Comparison of ENCODE assay signal across 8 cellular contexts in the genomic region with DNA sequence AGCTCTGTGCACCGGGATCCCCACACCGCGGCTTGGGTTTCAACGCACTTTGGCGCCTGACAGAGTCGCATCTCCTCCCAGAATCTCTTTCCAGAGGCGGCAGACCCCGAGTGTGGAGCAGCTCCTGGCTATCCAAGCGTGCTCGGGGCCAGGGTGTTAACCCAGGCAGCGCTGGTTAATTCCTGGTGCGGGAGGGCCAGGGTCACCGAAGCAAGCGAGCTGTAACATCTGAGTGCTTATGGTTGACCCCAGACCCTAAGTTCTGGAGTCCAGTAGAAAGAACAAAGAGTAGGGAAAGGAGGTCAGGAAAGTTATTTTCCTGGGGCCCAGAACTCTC. TPM values are rescaled to one million over a fixed set of nuclear protein-coding genes. Genes with fewer than 3 reads are reported as not detected.
DNase-seq lines count a peak whose midpoint lies in the region; ATAC-seq and TF ChIP-seq lines count a peak whose summit lies in the region.

No MANE protein-coding gene starts in this region.

- intact Hi-C loops in activated CD8-positive, alpha-beta T cell treated with anti-CD3 and anti-CD28 coated beads for 36 hours (cut with micrococcal nuclease): loop anchor here (10.0 kb wide), 1 partner anchor 804 kb away; no protein-coding TSS in a partner anchor
- intact Hi-C loops in tibial artery (cut with DNase I; ENCODE audit: low total_unique reads): loop anchor here (2.0 to 10.0 kb wide), 2 partner anchors 376 to 502 kb away; no protein-coding TSS in a partner anchor

- DNase-seq in activated CD8-positive, alpha-beta T cell treated with anti-CD3 and anti-CD28 coated beads for 36 hours: no peak
- DNase-seq in activated CD8-positive, alpha-beta T cell treated with anti-CD3 and anti-CD28 coated beads, Interleukin-2, amount 10 ng/mL, durations not matched to agents 7 days and 5 days: no peak
- DNase-seq in coronary artery (ENCODE audit: low spot score) (no peak), tibial artery (no peak)

- no peaks in the 10 kb centered on the region for H3K36me3 ChIP-seq in muscle layer of colon (ENCODE audit: insufficient read depth, low read length)
- H3K36me3 ChIP-seq in tibial artery: no peaks in the 10 kb centered on the region

- H3K9me3 ChIP-seq in muscle layer of colon (ENCODE audit: low read length) (no peaks in the 10 kb centered on the region), tibial artery (no peaks in the 10 kb centered on the region)

- H3K27me3 ChIP-seq in muscle layer of colon (ENCODE audit: control insufficient read depth in 1 of 2, insufficient read depth in 2 of 2, low read length in 2 of 2): peaks cover 8 to 47% of the 10 kb centered on the region in 2 donors
- no peaks in the 10 kb centered on the region for H3K27me3 ChIP-seq in tibial artery

- H3K9me3 Mint-ChIP-seq in activated CD8-positive, alpha-beta T cell treated with anti-CD3 and anti-CD28 coated beads for 36 hours: no peaks in the 10 kb centered on the region
- no peaks in the 10 kb centered on the region for H3K9me3 Mint-ChIP-seq in activated CD8-positive, alpha-beta T cell treated with anti-CD3 and anti-CD28 coated beads, Interleukin-2, amount 10 ng/mL, durations not matched to agents 7 days and 5 days (ENCODE audit: insufficient read depth)

- H3K27me3 Mint-ChIP-seq in activated CD8-positive, alpha-beta T cell treated with anti-CD3 and anti-CD28 coated beads for 36 hours: peaks cover 90% of the 10 kb centered on the region
- peaks cover 96% of the 10 kb centered on the region for H3K27me3 Mint-ChIP-seq in activated CD8-positive, alpha-beta T cell treated with anti-CD3 and anti-CD28 coated beads, Interleukin-2, amount 10 ng/mL, durations not matched to agents 7 days and 5 days (ENCODE audit: low read depth)

- H3K9ac ChIP-seq in muscle layer of colon (ENCODE audit: low read length): peak overlapping the region; percentile 0

- H3K27ac Mint-ChIP-seq in activated CD8-positive, alpha-beta T cell treated with anti-CD3 and anti-CD28 coated beads for 36 hours: no peak overlapping the region
- no peak overlapping the region for H3K27ac Mint-ChIP-seq in activated CD8-positive, alpha-beta T cell treated with anti-CD3 and anti-CD28 coated beads, Interleukin-2, amount 10 ng/mL, durations not matched to agents 7 days and 5 days

- H3K4me3 ChIP-seq in coronary artery: peak overlapping the region; percentile 80
- peak overlapping the region in 1 of 2 donors; percentile 54 for H3K4me3 ChIP-seq in muscle layer of colon (ENCODE audit: low read depth in 1 of 2, low read length in 2 of 2)
- peak overlapping the region; percentile 82 to 95 for H3K4me3 ChIP-seq in tibial artery

- no peaks in the 10 kb centered on the region for H3K36me3 Mint-ChIP-seq in activated CD8-positive, alpha-beta T cell treated with anti-CD3 and anti-CD28 coated beads for 36 hours (ENCODE audit: low read depth)
- no peaks in the 10 kb centered on the region for H3K36me3 Mint-ChIP-seq in activated CD8-positive, alpha-beta T cell treated with anti-CD3 and anti-CD28 coated beads, Interleukin-2, amount 10 ng/mL, durations not matched to agents 7 days and 5 days (ENCODE audit: low read depth)

- CTCF ChIA-PET in activated CD8-positive, alpha-beta T cell treated with anti-CD3 and anti-CD28 coated beads for 36 hours (lab: Charles Lee): interaction anchor here (1.2 to 5.9 kb wide), 4 partner anchors 10 to 838 kb away, joined by 3 to 56 read pairs (median 8); no protein-coding TSS in a partner anchor
- CTCF ChIA-PET in activated CD8-positive, alpha-beta T cell treated with anti-CD3 and anti-CD28 coated beads, Interleukin-2, amount 10 ng/mL, durations not matched to agents 7 days and 5 days (lab: Charles Lee): interaction anchor here (2.5 to 4.3 kb wide), 2 partner anchors 9 to 12 kb away, joined by 13 to 18 read pairs; no protein-coding TSS in a partner anchor

- H3K4me1 ChIP-seq in muscle layer of colon (ENCODE audit: insufficient read depth, low read length) (peaks cover 21% of the 10 kb centered on the region), tibial artery (peaks cover 0 to 42% (median 30%) of the 10 kb centered on the region in 4 donors)

- peaks cover 42% of the 10 kb centered on the region for H3K4me1 Mint-ChIP-seq in activated CD8-positive, alpha-beta T cell treated with anti-CD3 and anti-CD28 coated beads for 36 hours (ENCODE audit: low read depth)
- peaks cover 53% of the 10 kb centered on the region for H3K4me1 Mint-ChIP-seq in activated CD8-positive, alpha-beta T cell treated with anti-CD3 and anti-CD28 coated beads, Interleukin-2, amount 10 ng/mL, durations not matched to agents 7 days and 5 days (ENCODE audit: low read depth)

- H3K27ac ChIP-seq in coronary artery: peak overlapping the region; percentile 89 to 93
- peak overlapping the region; percentile 50 for H3K27ac ChIP-seq in muscle layer of colon (ENCODE audit: low read depth, low read length)
- peak overlapping the region; percentile 93 to 96 for H3K27ac ChIP-seq in tibial artery

- POLR2A ChIA-PET in activated CD8-positive, alpha-beta T cell treated with anti-CD3 and anti-CD28 coated beads for 36 hours (lab: Charles Lee): interaction anchor here (2.3 kb wide), 1 partner anchor 11 kb away, joined by 10 read pairs; no protein-coding TSS in a partner anchor
- POLR2A ChIA-PET in activated CD8-positive, alpha-beta T cell treated with anti-CD3 and anti-CD28 coated beads, Interleukin-2, amount 10 ng/mL, durations not matched to agents 7 days and 5 days (lab: Charles Lee): interaction anchor here (5.4 kb wide), 1 partner anchor 11 kb away, joined by 36 read pairs; no protein-coding TSS in a partner anchor

- ATAC-seq in activated CD8-positive, alpha-beta T cell treated with anti-CD3 and anti-CD28 coated beads for 36 hours: no peak
- no peak for ATAC-seq in activated CD8-positive, alpha-beta T cell treated with anti-CD3 and anti-CD28 coated beads, Interleukin-2, amount 10 ng/mL, durations not matched to agents 7 days and 5 days
- ATAC-seq in GM18873 (IDR thresholded peaks at IDR 0.05; ENCODE audit: low FRiP score, unreplicated experiment): no peak
- ATAC-seq in HG03159 (IDR thresholded peaks at IDR 0.05; ENCODE audit: unreplicated experiment): no peak
- ATAC-seq in HG02981 (IDR thresholded peaks at IDR 0.05; ENCODE audit: unreplicated experiment): no peak

- no peak for TF ChIP-seq CTCF in activated CD8-positive, alpha-beta T cell treated with anti-CD3 and anti-CD28 coated beads for 36 hours (IDR thresholded peaks at IDR 0.05)
- TF ChIP-seq CTCF in coronary artery (IDR thresholded peaks at IDR 0.05) (no peak), tibial artery (IDR thresholded peaks at IDR 0.05) (no peak)

- H3K4me3 Mint-ChIP-seq in activated CD8-positive, alpha-beta T cell treated with anti-CD3 and anti-CD28 coated beads for 36 hours: peak overlapping the region; percentile 37
- no peak overlapping the region for H3K4me3 Mint-ChIP-seq in activated CD8-positive, alpha-beta T cell treated with anti-CD3 and anti-CD28 coated beads, Interleukin-2, amount 10 ng/mL, durations not matched to agents 7 days and 5 days

RNA-seq across cellular contexts. Expression of a gene that starts 0.6 kb away (rescaled TPM):
- total RNA-seq in activated CD8-positive, alpha-beta T cell treated with anti-CD3 and anti-CD28 coated beads for 36 hours: not detected
- not detected for total RNA-seq in activated CD8-positive, alpha-beta T cell treated with anti-CD3 and anti-CD28 coated beads, Interleukin-2, amount 10 ng/mL, durations not matched to agents 7 days and 5 days
